In genomic region chr13:43939149-43939548, GRCh38 we compare ENCODE assay signal across 24 cellular contexts. TPM values are rescaled to one million over a fixed set of nuclear protein-coding genes. Genes with fewer than 3 reads are reported as not detected.
DNase-seq lines count a peak whose midpoint lies in the region; ATAC-seq and TF ChIP-seq lines count a peak whose summit lies in the region.
"Had no signal": no experiment of that assay in that cellular context is flagged by ENCODE, and none has a peak within 500 bp of the region (broad histone marks: within the 10 kb centered on the region; RNA-seq: fewer than 3 reads in every experiment).

No MANE protein-coding gene starts in this region.

- no peak overlapping the region for H3K27ac Mint-ChIP-seq in activated T-cell treated with anti-CD3 and anti-CD28 coated beads, Interleukin-2, amount 50 U/mL, for 72 hours
- no peak overlapping the region for H3K27ac Mint-ChIP-seq in T-cell
- H3K27ac Mint-ChIP-seq: B cell, HFFc6, IgD-negative memory B cell had no signal

- no peaks in the 10 kb centered on the region for H3K27me3 ChIP-seq in prostate gland (replicated peaks; ENCODE audit: insufficient read depth)

- ATAC-seq in left cardiac atrium, result peak in 1 of 2 donors; percentile 49
- no peak for ATAC-seq in Right ventricle myocardium superior (ENCODE audit: poor library complexity)
- peak; percentile 31 for ATAC-seq in esophagus mucosa
- ATAC-seq in HG03039 (IDR thresholded peaks at IDR 0.05; ENCODE audit: unreplicated experiment), result no peak
- ATAC-seq in activated T-cell treated with anti-CD3 and anti-CD28 coated beads, Interleukin-2, amount 50 U/mL, for 72 hours (replicated peaks in 1 of 2), result no peak
- no peak for ATAC-seq in T-cell (replicated peaks in 1 of 4)

- H3K27me3 Mint-ChIP-seq in activated T-cell treated with anti-CD3 and anti-CD28 coated beads, Interleukin-2, amount 50 U/mL, for 72 hours (ENCODE audit: low read depth), result no peaks in the 10 kb centered on the region
- H3K27me3 Mint-ChIP-seq in T-cell, result peaks cover 0 to 5% of the 10 kb centered on the region in 2 donors

- intact Hi-C loops in left cardiac atrium (cut with DNase I) (no loop called here), Right ventricle myocardium superior (cut with DNase I) (no loop called here), prostate gland (cut with DNase I) (no loop called here)

- no peaks in the 10 kb centered on the region for H3K4me1 ChIP-seq in prostate gland (replicated peaks)

- H3K36me3 Mint-ChIP-seq in activated T-cell treated with anti-CD3 and anti-CD28 coated beads, Interleukin-2, amount 50 U/mL, for 72 hours (ENCODE audit: insufficient read depth in 2 of 2), result no peaks in the 10 kb centered on the region
- no peaks in the 10 kb centered on the region for H3K36me3 Mint-ChIP-seq in T-cell
- H3K36me3 Mint-ChIP-seq: IgD-negative memory B cell had no signal

- TF ChIP-seq POLR2A in prostate gland (IDR thresholded peaks at IDR 0.05), result no peak

- no peaks in the 10 kb centered on the region for H3K4me1 Mint-ChIP-seq in activated T-cell treated with anti-CD3 and anti-CD28 coated beads, Interleukin-2, amount 50 U/mL, for 72 hours (ENCODE audit: low read depth)
- no peaks in the 10 kb centered on the region for H3K4me1 Mint-ChIP-seq in T-cell
- H3K4me1 Mint-ChIP-seq: B cell, IgD-negative memory B cell had no signal

- POLR2A ChIA-PET in T-cell (lab: Charles Lee), result no interaction called here

- H3K9me3 ChIP-seq in prostate gland, result no peaks in the 10 kb centered on the region

- no peak overlapping the region for H3K4me3 Mint-ChIP-seq in activated T-cell treated with anti-CD3 and anti-CD28 coated beads, Interleukin-2, amount 50 U/mL, for 72 hours
- no peak overlapping the region for H3K4me3 Mint-ChIP-seq in T-cell
- H3K4me3 Mint-ChIP-seq: B cell, HFFc6, IgD-negative memory B cell had no signal

- peak; percentile 31 for DNase-seq in left cardiac atrium
- no peak for DNase-seq in Right ventricle myocardium superior
- DNase-seq in prostate gland (ENCODE audit: low spot score), result peak; percentile 33
- no peak for DNase-seq in activated T-cell treated with anti-CD3 and anti-CD28 coated beads, Interleukin-2, amount 50 U/mL, for 72 hours
- DNase-seq in DMS153 treated with DMSO at 0.1 percent for 48 hours (lab: John Stamatoyannopoulos, UW; ENCODE audit: unreplicated experiment), result no peak
- DNase-seq in T-cell, result no peak
- DNase-seq: 8988T; DND-41; H7; HFFc6; Karpas-422; NCI-H1092 treated with DMSO at 0.1 percent for 48 hours; NCI-H146; NCI-H2029 treated with DMSO at 0.1 percent for 48 hours; NCI-H2171; NCI-H526 treated with DMSO at 0.1 percent for 48 hours; NK-92 treated with Interleukin-12 subunit alpha and Interleukin-12 subunit beta, amount 100 ng/mL, for 24 hours; SHP77 treated with DMSO at 0.1 percent for 48 hours had no signal

- CTCF ChIA-PET in T-cell (lab: Charles Lee), result interaction anchor here in 1 of 2 donors (0.7 kb wide), 1 partner anchor 1163 kb away, joined by 4 read pairs; no protein-coding TSS in a partner anchor

- no peak overlapping the region for H3K27ac ChIP-seq in prostate gland
- H3K27ac ChIP-seq: HL-60 had no signal

- H3K36me3 ChIP-seq in prostate gland, result no peaks in the 10 kb centered on the region

- TF ChIP-seq CTCF in prostate gland (IDR thresholded peaks at IDR 0.05), result no peak

- no peaks in the 10 kb centered on the region for H3K9me3 Mint-ChIP-seq in activated T-cell treated with anti-CD3 and anti-CD28 coated beads, Interleukin-2, amount 50 U/mL, for 72 hours
- no peaks in the 10 kb centered on the region for H3K9me3 Mint-ChIP-seq in T-cell
- H3K9me3 Mint-ChIP-seq: HFFc6, IgD-negative memory B cell had no signal

- H3K4me3 ChIP-seq in prostate gland, result no peak overlapping the region

RNA-seq across cellular contexts. Expression of gene LACC1, which starts 59.4 kb away (rescaled TPM):
- total RNA-seq in left cardiac atrium (1 to 10 TPM; 5.5 to 7.5 TPM), Right ventricle myocardium superior (4.2 TPM), esophagus mucosa (5.8 TPM), prostate gland (10 to 100 TPM in 1 of 2 donors, 1 to 10 TPM in 1; 8.6 to 27.8 TPM), T-cell (1 to 10 TPM in 4 of 5 donors, under 1 TPM in 1; 0.50 to 3.2 (median 1.5) TPM)
- 1 to 10 TPM; 3.3 to 4.3 TPM for total RNA-seq in activated T-cell treated with anti-CD3 and anti-CD28 coated beads, Interleukin-2, amount 50 U/mL, for 72 hours
- total RNA-seq: G401 had no signal

RNA-seq across cellular contexts. Expression of gene CCDC122, which starts 59.6 kb away (rescaled TPM):
- total RNA-seq in left cardiac atrium, result 10 to 100 TPM in 1 of 2 donors, 1 to 10 TPM in 1; 3.2 to 10.0 TPM
- 3.4 TPM for total RNA-seq in Right ventricle myocardium superior
- 5.5 TPM for total RNA-seq in esophagus mucosa
- total RNA-seq in prostate gland, result 10 to 100 TPM; 13.8 to 14.1 TPM
- total RNA-seq in activated T-cell treated with anti-CD3 and anti-CD28 coated beads, Interleukin-2, amount 50 U/mL, for 72 hours, result 1 to 10 TPM; 2.5 to 2.8 TPM
- total RNA-seq in T-cell, result 1 to 10 TPM in 2 of 5 donors, under 1 TPM in 3; 0.44 to 4.1 (median 0.78) TPM
- total RNA-seq: G401 had no signal

Comparison
In these comparisons a context has a peak if more than half of its experiments do, and no peak if none do; other contexts are left out.
1. DNase-seq: peak in left cardiac atrium (single experiment) and prostate gland (single experiment); none in Right ventricle myocardium superior (single experiment), activated T-cell treated with anti-CD3 and anti-CD28 coated beads, Interleukin-2, amount 50 U/mL, for 72 hours (0 of 2), DMS153 treated with DMSO at 0.1 percent for 48 hours (single experiment) and T-cell (0 of 34).